ENCODE assay signal across 22 cellular contexts in genomic region chr7:3861371-3861770, GRCh38.
DNase-seq lines count a peak whose midpoint lies in the region; ATAC-seq and TF ChIP-seq lines count a peak whose summit lies in the region.
"Had no signal": no experiment of that assay in that cellular context is flagged by ENCODE, and none has a peak within 500 bp of the region (broad histone marks: within the 10 kb centered on the region; RNA-seq: fewer than 3 reads in every experiment).

No MANE protein-coding gene starts in this region.

- peak overlapping the region; percentile 96 for H3K27ac ChIP-seq in SK-N-MC
- H3K27ac ChIP-seq in left lung, result peak overlapping the region; percentile 35 to 74
- H3K27ac ChIP-seq in ovary, result no peak overlapping the region
- H3K27ac ChIP-seq in brain microvascular endothelial cell, result no peak overlapping the region
- H3K27ac ChIP-seq: A549, coronary artery had no signal

- ATAC-seq in left lung (no peak), HG03460 (IDR thresholded peaks at IDR 0.05; ENCODE audit: unreplicated experiment) (no peak)
- ATAC-seq: A549; effector memory CD8-positive, alpha-beta T cell; stimulated activated effector memory CD8-positive, alpha-beta T cell treated with anti-CD3 and anti-CD28 coated beads, Interleukin-12 subunit alpha, Interleukin-12 subunit beta, amount 100 ng/mL, for 72 hours had no signal

- H3K4me1 ChIP-seq in left lung, result peaks cover 9 to 17% of the 10 kb centered on the region in 2 donors
- peaks cover 2% of the 10 kb centered on the region for H3K4me1 ChIP-seq in ovary (ENCODE audit: insufficient read depth)
- H3K4me1 ChIP-seq: A549 had no signal

- H3K9ac ChIP-seq in SK-N-MC (ENCODE audit: insufficient read length), result peak overlapping the region; percentile 44

- WGBS in ovary, 3 donors, result 0 to 65% (median 37%) methylated on average over 1 of the region's 1 CpG

- peak overlapping the region; percentile 62 for H3K4me3 ChIP-seq in SK-N-MC
- H3K4me3 ChIP-seq in left lung, result no peak overlapping the region
- H3K4me3 ChIP-seq in ovary, result no peak overlapping the region
- no peak overlapping the region for H3K4me3 ChIP-seq in brain microvascular endothelial cell (ENCODE audit: low read depth, low read length)
- H3K4me3 ChIP-seq: A549, coronary artery had no signal

- peaks cover 11% of the 10 kb centered on the region for H3K36me3 ChIP-seq in SK-N-MC (ENCODE audit: insufficient read depth, low read length)
- no peaks in the 10 kb centered on the region for H3K36me3 ChIP-seq in left lung
- no peaks in the 10 kb centered on the region for H3K36me3 ChIP-seq in ovary
- H3K36me3 ChIP-seq in brain microvascular endothelial cell (replicated peaks), result no peaks in the 10 kb centered on the region

- no peak for TF ChIP-seq CTCF in left lung (IDR thresholded peaks at IDR 0.05)
- no peak for TF ChIP-seq CTCF in ovary (IDR thresholded peaks at IDR 0.05)
- no peak for TF ChIP-seq CTCF in brain microvascular endothelial cell (IDR thresholded peaks at IDR 0.05; ENCODE audit: low read depth, low read length, missing control alignments)

- H3K27me3 ChIP-seq in left lung (no peaks in the 10 kb centered on the region), ovary (no peaks in the 10 kb centered on the region), brain microvascular endothelial cell (replicated peaks) (no peaks in the 10 kb centered on the region)

- no peak for TF ChIP-seq POLR2A in ovary (IDR thresholded peaks at IDR 0.05)

- in situ Hi-C loops in brain microvascular endothelial cell (cut with HindIII; ENCODE audit: low pct_ligation_motif_present, low sequenced_read_pairs), result no loop called here

- TF ChIP-seq EP300 in ovary (IDR thresholded peaks at IDR 0.05), result no peak

- DNase-seq in A172 (ENCODE audit: low spot score) (peak; percentile 12), SK-N-MC (ENCODE audit: low read depth, low spot score) (no peak), left lung (no peak), renal cortical epithelial cell (ENCODE audit: low read depth) (peak; percentile 23), ovary (no peak), brain microvascular endothelial cell (no peak), NCI-H774 (lab: John Stamatoyannopoulos, UW) (no peak)
- DNase-seq: activated CD4-positive, alpha-beta memory T cell treated with anti-CD3 and anti-CD28 coated beads, Interleukin-2, amount 10 ng/mL, durations not matched to agents 7 days and 5 days; activated CD4-positive, CD25-positive, alpha-beta regulatory T cell treated with anti-CD3 and anti-CD28 coated beads, Interleukin-2, amount 50 U/mL, for 72 hours; activated CD8-positive, alpha-beta memory T cell treated with anti-CD3 and anti-CD28 coated beads, Interleukin-2, amount 50 U/mL, for 48 hours; effector memory CD8-positive, alpha-beta T cell; erythroblast; naive B cell; NCI-H2081 treated with DMSO at 0.1 percent for 48 hours; NCI-H345; NCI-H748 treated with DMSO at 0.1 percent for 48 hours; RPMI8226; stimulated activated CD4-positive, alpha-beta T cell treated with anti-CD3 and anti-CD28 coated beads, Interleukin-4, amount 100 ng/mL, for 1 hour had no signal

- H3K9me3 ChIP-seq in SK-N-MC (ENCODE audit: low read depth, low read length), result no peaks in the 10 kb centered on the region; the same call in 1 of the 2 replicates
- H3K9me3 ChIP-seq in left lung, result peaks cover 0 to 2% of the 10 kb centered on the region in 2 donors
- no peaks in the 10 kb centered on the region for H3K9me3 ChIP-seq in ovary

- intact Hi-C loops in left lung (cut with DNase I), result no loop called here
- intact Hi-C loops in ovary (cut with DNase I), result no loop called here

Comparison
In these comparisons a context has a peak if more than half of its experiments do, and no peak if none do; other contexts are left out.
1. DNase-seq: peak in A172 (single experiment) and renal cortical epithelial cell (single experiment); none in SK-N-MC (single experiment), left lung (0 of 2), ovary (0 of 5), brain microvascular endothelial cell (single experiment) and NCI-H774 (single experiment).
2. H3K27ac ChIP-seq: peak in SK-N-MC (single experiment) and left lung (2 of 2); none in ovary (0 of 2) and brain microvascular endothelial cell (single experiment).